8 cellular contexts compared by ENCODE assay signal in genomic region chr20:33730946-33731692, GRCh38. TPM values are rescaled to one million over a fixed set of nuclear protein-coding genes. Genes with fewer than 3 reads are reported as not detected.
A peak's percentile ranks its signal among the peaks of the same experiment; 100 is the strongest.
DNase-seq lines count a peak whose midpoint lies in the region; ATAC-seq and TF ChIP-seq lines count a peak whose summit lies in the region.

No MANE protein-coding gene starts in this region.

- peaks cover 6 to 8% of the 10 kb centered on the region in 2 donors for H3K36me3 Mint-ChIP-seq in activated naive CD4-positive, alpha-beta T cell treated with anti-CD3 and anti-CD28 coated beads, Interleukin-2, amount 50 U/mL, for 72 hours
- peaks cover 11% of the 10 kb centered on the region for H3K36me3 Mint-ChIP-seq in stimulated activated effector memory CD8-positive, alpha-beta T cell treated with anti-CD3 and anti-CD28 coated beads, Interleukin-12 subunit alpha, Interleukin-12 subunit beta, amount 100 ng/mL, for 72 hours

- no peaks in the 10 kb centered on the region for H3K36me3 ChIP-seq in HEK293 (ENCODE audit: control insufficient read depth in 2 of 2, insufficient read depth in 1 of 2, low read length in 2 of 2)

- peaks cover 29% of the 10 kb centered on the region for H3K4me1 Mint-ChIP-seq in stimulated activated effector memory CD8-positive, alpha-beta T cell treated with anti-CD3 and anti-CD28 coated beads, Interleukin-12 subunit alpha, Interleukin-12 subunit beta, amount 100 ng/mL, for 72 hours

- H3K9me3 ChIP-seq in HEK293 (ENCODE audit: control insufficient read depth, insufficient read depth, low read depth, low read length), result no peaks in the 10 kb centered on the region

- peak overlapping the region; percentile 92 to 95 for H3K27ac Mint-ChIP-seq in activated naive CD4-positive, alpha-beta T cell treated with anti-CD3 and anti-CD28 coated beads, Interleukin-2, amount 50 U/mL, for 72 hours
- H3K27ac Mint-ChIP-seq in stimulated activated effector memory CD8-positive, alpha-beta T cell treated with anti-CD3 and anti-CD28 coated beads, Interleukin-12 subunit alpha, Interleukin-12 subunit beta, amount 100 ng/mL, for 72 hours, result peak overlapping the region; percentile 95

- no peak for TF ChIP-seq CTCF in HEK293 (tag by site-specific recombination; IDR thresholded peaks at IDR 0.05)

- peak overlapping the region; percentile 88; the same call in 1 of the 2 replicates for H3K27ac ChIP-seq in HEK293 (ENCODE audit: extremely low read depth, low read depth, low read length)

- POLR2A ChIA-PET in HEK293 (lab: Yijun Ruan, JAX), result interaction anchor here (1.9 kb wide), 1 partner anchor 46 kb away, joined by 8 read pairs; no protein-coding TSS in a partner anchor

- CTCF ChIA-PET in HEK293 (lab: Yijun Ruan, JAX), result interaction anchor here (0.5 to 1.0 kb wide), 3 partner anchors 44 to 275 kb away, joined by 3 read pairs; no protein-coding TSS in a partner anchor

- H3K4me3 Mint-ChIP-seq in stimulated activated effector memory CD8-positive, alpha-beta T cell treated with anti-CD3 and anti-CD28 coated beads, Interleukin-12 subunit alpha, Interleukin-12 subunit beta, amount 100 ng/mL, for 72 hours, result peak overlapping the region; percentile 82

- ATAC-seq in activated naive CD4-positive, alpha-beta T cell treated with anti-CD3 and anti-CD28 coated beads, Interleukin-2, amount 50 U/mL, for 72 hours, result no peak
- no peak for ATAC-seq in stimulated activated effector memory CD8-positive, alpha-beta T cell treated with anti-CD3 and anti-CD28 coated beads, Interleukin-12 subunit alpha, Interleukin-12 subunit beta, amount 100 ng/mL, for 72 hours

- no peak for DNase-seq in activated naive CD4-positive, alpha-beta T cell treated with anti-CD3 and anti-CD28 coated beads, Interleukin-2, amount 50 U/mL, for 72 hours (ENCODE audit: low spot score in 2 of 2)
- no peak for DNase-seq in stimulated activated effector memory CD8-positive, alpha-beta T cell treated with anti-CD3 and anti-CD28 coated beads, Interleukin-12 subunit alpha, Interleukin-12 subunit beta, amount 100 ng/mL, for 72 hours (ENCODE audit: low spot score in 2 of 2)
- DNase-seq in NCI-H1436 (lab: John Stamatoyannopoulos, UW) (no peak), NOMO-1 treated with dmso at 0.1 percent for 144 hours (lab: John Stamatoyannopoulos, UW; ENCODE audit: unreplicated experiment) (no peak), dedifferentiated amniotic fluid mesenchymal stem cell (ENCODE audit: extremely low spot score) (no peak), NCI-H1694 (lab: John Stamatoyannopoulos, UW) (no peak)

- peaks cover 2 to 7% of the 10 kb centered on the region in 2 donors for H3K9me3 Mint-ChIP-seq in activated naive CD4-positive, alpha-beta T cell treated with anti-CD3 and anti-CD28 coated beads, Interleukin-2, amount 50 U/mL, for 72 hours
- H3K9me3 Mint-ChIP-seq in stimulated activated effector memory CD8-positive, alpha-beta T cell treated with anti-CD3 and anti-CD28 coated beads, Interleukin-12 subunit alpha, Interleukin-12 subunit beta, amount 100 ng/mL, for 72 hours, result no peaks in the 10 kb centered on the region

- H3K4me1 ChIP-seq in HEK293 (ENCODE audit: control insufficient read depth, insufficient read depth, low read length), result no peaks in the 10 kb centered on the region

- peak overlapping the region; percentile 37 for H3K4me3 ChIP-seq in HEK293 (ENCODE audit: low read depth, low read length)
- H3K4me3 ChIP-seq in iPS-11a (ENCODE audit: low read depth, low read length), result peak overlapping the region; percentile 36

TF ChIP-seq in HEK293, 187 proteins besides CTCF, POLR2A, EP300 and RAD21:
- TF ChIP-seq ZNF776 (tag by site-specific recombination; IDR thresholded peaks at IDR 0.05; ENCODE audit: borderline replicate concordance) (no peak), ZNF121 (tag by site-specific recombination; IDR thresholded peaks at IDR 0.05) (peak; percentile 9; the same call in 1 of the 2 replicates)

RNA-seq across cellular contexts. Expression of gene ZNF341, which starts 0.7 kb away (rescaled TPM):
- total RNA-seq in activated naive CD4-positive, alpha-beta T cell treated with anti-CD3 and anti-CD28 coated beads, Interleukin-2, amount 50 U/mL, for 72 hours, result 1 to 10 TPM; 6.3 to 7.2 TPM

RNA-seq across cellular contexts. Expression of gene PXMP4, which starts 11.0 kb away (rescaled TPM):
- total RNA-seq in activated naive CD4-positive, alpha-beta T cell treated with anti-CD3 and anti-CD28 coated beads, Interleukin-2, amount 50 U/mL, for 72 hours, result 10 to 100 TPM; 10.3 to 12.5 TPM

RNA-seq across cellular contexts. Expression of gene E2F1, which starts 44.9 kb away (rescaled TPM):
- 10 to 100 TPM; 62.4 to 76.4 TPM for total RNA-seq in activated naive CD4-positive, alpha-beta T cell treated with anti-CD3 and anti-CD28 coated beads, Interleukin-2, amount 50 U/mL, for 72 hours

RNA-seq across cellular contexts. Expression of gene NECAB3, which starts 56.9 kb away (rescaled TPM):
- total RNA-seq in activated naive CD4-positive, alpha-beta T cell treated with anti-CD3 and anti-CD28 coated beads, Interleukin-2, amount 50 U/mL, for 72 hours, result 10 to 100 TPM; 24.5 to 43.0 TPM
